Comparison of ENCODE assay signal across 30 cellular contexts in genomic region chr17:17198281-17198680, GRCh38.
"Had no signal": no experiment of that assay in that cellular context is flagged by ENCODE, and none has a peak within 500 bp of the region (broad histone marks: within the 10 kb centered on the region; RNA-seq: fewer than 3 reads in every experiment).

No MANE protein-coding gene starts in this region.

- H3K9me3 ChIP-seq: esophagus muscularis mucosa, heart right ventricle, left lung, right lobe of liver, upper lobe of left lung had no signal

- H3K27ac ChIP-seq: esophagus muscularis mucosa, heart right ventricle, left lung, right lobe of liver, skin epidermis, upper lobe of left lung, WERI-Rb-1 had no signal

- H3K27ac Mint-ChIP-seq: activated CD4-positive, alpha-beta memory T cell treated with anti-CD3 and anti-CD28 coated beads, Interleukin-2, amount 10 ng/mL, durations not matched to agents 7 days and 5 days; activated T-helper 2 cell treated with anti-CD3 and anti-CD28 coated beads, Interferon-gamma antibody, Interleukin-2, Interleukin-4, amounts not matched to agents 10 μg/mL and 5 μg/mL and 100 μg/mL, durations not matched to agents 14 hours and 24 hours and 36 hours; dendritic cell treated with granulocyte-macrophage colony-stimulating factor and Interleukin-4, amounts not matched to agents 40 ng/mL and 50 ng/mL, for 4 days; endodermal cell; progenitor cell of endocrine pancreas; stimulated activated effector memory CD8-positive, alpha-beta T cell treated with anti-CD3 and anti-CD28 coated beads, Interleukin-12 subunit alpha, Interleukin-12 subunit beta, amount 100 ng/mL, for 72 hours; stimulated activated naive CD8-positive, alpha-beta T cell treated with anti-CD3 and anti-CD28 coated beads, Interleukin-15, amount 100 ng/mL, for 72 hours had no signal

- ATAC-seq: heart right ventricle; left lung; right lobe of liver; stimulated activated naive CD8-positive, alpha-beta T cell treated with anti-CD3 and anti-CD28 coated beads, Interleukin-15, amount 100 ng/mL, for 72 hours had no signal

- H3K4me1 ChIP-seq: right lobe of liver had no signal

- H3K4me1 Mint-ChIP-seq: central memory CD8-positive, alpha-beta T cell; endodermal cell had no signal

- H3K4me3 Mint-ChIP-seq: activated CD4-positive, alpha-beta memory T cell treated with anti-CD3 and anti-CD28 coated beads, Interleukin-2, amount 10 ng/mL, durations not matched to agents 7 days and 5 days; activated CD4-positive, alpha-beta T cell treated with anti-CD3 and anti-CD28 coated beads, Interleukin-2, amount 10 ng/mL, durations not matched to agents 7 days and 5 days; activated T-cell treated with anti-CD3 and anti-CD28 coated beads, Interleukin-2, amount 50 U/mL, for 4 hours; central memory CD8-positive, alpha-beta T cell; dendritic cell treated with granulocyte-macrophage colony-stimulating factor and Interleukin-4, amounts not matched to agents 40 ng/mL and 50 ng/mL, for 4 days; endodermal cell; nephron; stimulated activated effector memory CD8-positive, alpha-beta T cell treated with anti-CD3 and anti-CD28 coated beads, Interleukin-12 subunit alpha, Interleukin-12 subunit beta, amount 100 ng/mL, for 72 hours; stimulated activated naive CD8-positive, alpha-beta T cell treated with anti-CD3 and anti-CD28 coated beads, Interleukin-15, amount 100 ng/mL, for 72 hours had no signal

- FAIRE-seq: bronchial epithelial cell, TTC549 had no signal

- H3K4me3 ChIP-seq: esophagus muscularis mucosa, heart right ventricle, left lung, lung, right lobe of liver, skin epidermis, upper lobe of left lung had no signal

- DNase-seq: activated CD4-positive, alpha-beta memory T cell treated with anti-CD3 and anti-CD28 coated beads, Interleukin-2, amount 10 ng/mL, durations not matched to agents 7 days and 5 days; activated CD4-positive, alpha-beta T cell treated with anti-CD3 and anti-CD28 coated beads, Interleukin-2, amount 10 ng/mL, durations not matched to agents 7 days and 5 days; activated CD8-positive, alpha-beta memory T cell treated with anti-CD3 and anti-CD28 coated beads, Interleukin-2, amount 50 U/mL, for 48 hours; activated naive CD4-positive, alpha-beta T cell; activated T-cell treated with anti-CD3 and anti-CD28 coated beads, Interleukin-2, amount 50 U/mL, for 4 hours; endodermal cell; foreskin melanocyte; heart right ventricle; kidney glomerular epithelial cell; left lung; mesendoderm; right lobe of liver; stimulated activated CD4-positive, alpha-beta T cell treated with anti-CD3 and anti-CD28 coated beads, Interleukin-4, amount 100 ng/mL, for 24 hours; stimulated activated naive CD8-positive, alpha-beta T cell treated with anti-CD3 and anti-CD28 coated beads, Interleukin-15, amount 100 ng/mL, for 72 hours; substantia nigra; T-helper 9 cell; upper lobe of left lung; WERI-Rb-1 had no signal

- H3K9me3 Mint-ChIP-seq: activated CD4-positive, alpha-beta memory T cell treated with anti-CD3 and anti-CD28 coated beads, Interleukin-2, amount 10 ng/mL, durations not matched to agents 7 days and 5 days; activated CD4-positive, alpha-beta T cell treated with anti-CD3 and anti-CD28 coated beads, Interleukin-2, amount 10 ng/mL, durations not matched to agents 7 days and 5 days; activated naive CD4-positive, alpha-beta T cell treated with anti-CD3 and anti-CD28 coated beads, Interleukin-2, amount 50 U/mL, for 72 hours; activated T-cell treated with anti-CD3 and anti-CD28 coated beads, Interleukin-2, amount 50 U/mL, for 4 hours; activated T-helper 2 cell treated with anti-CD3 and anti-CD28 coated beads, Interferon-gamma antibody, Interleukin-2, Interleukin-4, amounts not matched to agents 10 μg/mL and 5 μg/mL and 100 μg/mL, durations not matched to agents 14 hours and 24 hours and 36 hours; central memory CD8-positive, alpha-beta T cell; dendritic cell treated with granulocyte-macrophage colony-stimulating factor and Interleukin-4, amounts not matched to agents 40 ng/mL and 50 ng/mL, for 4 days; endodermal cell; nephron; stimulated activated effector memory CD8-positive, alpha-beta T cell treated with anti-CD3 and anti-CD28 coated beads, Interleukin-12 subunit alpha, Interleukin-12 subunit beta, amount 100 ng/mL, for 72 hours; stimulated activated naive CD8-positive, alpha-beta T cell treated with anti-CD3 and anti-CD28 coated beads, Interleukin-15, amount 100 ng/mL, for 72 hours had no signal

- H3K27me3 ChIP-seq: esophagus muscularis mucosa, heart right ventricle, left lung, right lobe of liver, upper lobe of left lung had no signal

- H3K27me3 Mint-ChIP-seq: activated CD4-positive, alpha-beta memory T cell treated with anti-CD3 and anti-CD28 coated beads, Interleukin-2, amount 10 ng/mL, durations not matched to agents 7 days and 5 days; activated CD4-positive, alpha-beta T cell treated with anti-CD3 and anti-CD28 coated beads, Interleukin-2, amount 10 ng/mL, durations not matched to agents 7 days and 5 days; central memory CD8-positive, alpha-beta T cell; dendritic cell treated with granulocyte-macrophage colony-stimulating factor and Interleukin-4, amounts not matched to agents 40 ng/mL and 50 ng/mL, for 4 days; progenitor cell of endocrine pancreas; stimulated activated naive CD8-positive, alpha-beta T cell treated with anti-CD3 and anti-CD28 coated beads, Interleukin-15, amount 100 ng/mL, for 72 hours had no signal
